In the genomic region with DNA sequence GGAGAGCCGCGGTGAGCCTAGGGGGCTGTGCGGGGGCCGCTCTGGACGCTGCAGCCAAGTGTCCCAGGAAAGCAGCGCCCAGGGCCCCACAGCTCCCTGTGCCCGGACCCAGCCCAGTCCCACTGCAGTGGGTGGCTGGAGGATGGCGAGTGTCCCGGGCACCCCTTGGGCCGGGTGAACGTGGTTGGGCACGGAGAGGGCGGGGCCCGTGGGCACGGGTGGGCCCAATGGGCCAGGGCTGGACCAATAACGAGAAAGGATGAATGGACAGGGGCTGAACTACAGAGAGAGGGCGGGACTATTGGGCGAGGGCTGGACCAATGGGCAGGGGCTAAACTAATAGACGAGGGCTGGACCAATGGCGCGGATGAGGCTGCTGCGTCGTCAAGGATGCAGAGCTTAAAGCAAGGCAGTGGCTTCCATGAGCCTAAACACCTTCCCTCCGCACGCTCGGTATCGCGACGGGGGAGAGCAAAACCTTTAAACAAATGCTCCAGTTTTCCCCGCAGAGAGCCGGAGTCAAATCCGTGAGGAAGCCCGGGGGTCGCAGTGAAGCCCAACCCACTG, we compare ENCODE assay signal across 8 cellular contexts.
A peak's percentile ranks its signal among the peaks of the same experiment; 100 is the strongest.
DNase-seq lines count a peak whose midpoint lies in the region; ATAC-seq and TF ChIP-seq lines count a peak whose summit lies in the region.

No MANE protein-coding gene starts in this region.

- no peak for TF ChIP-seq CTCF in AG10803 (conservative IDR thresholded peaks at IDR 0.05; ENCODE audit: low read length)

- H3K4me3 ChIP-seq in AG10803 (ENCODE audit: low read length): peak overlapping the region; percentile 83

- ATAC-seq in GM19035 (IDR thresholded peaks at IDR 0.05; ENCODE audit: unreplicated experiment) (peak; percentile 87), HG03354 (IDR thresholded peaks at IDR 0.05; ENCODE audit: poor library complexity, severe bottlenecking, unreplicated experiment) (peak; percentile 92)
- peak; percentile 94 for ATAC-seq in activated CD4-positive, CD25-positive, alpha-beta regulatory T cell treated with anti-CD3 and anti-CD28 coated beads, Interleukin-2, amount 50 U/mL, for 24 hours

- peak overlapping the region; percentile 88 for H3K27ac ChIP-seq in cingulate gyrus (ENCODE audit: low read depth, low read length)

- DNase-seq in AG10803 (ENCODE audit: low read depth) (peak; percentile 99), NCI-H446 (lab: John Stamatoyannopoulos, UW) (peak; percentile 92 to 96), kidney glomerular epithelial cell (lab: John Stamatoyannopoulos, UW) (peak; percentile 100)
- peak; percentile 84 to 88 for DNase-seq in stimulated activated CD4-positive, alpha-beta T cell treated with anti-CD3 and anti-CD28 coated beads, Interleukin-1b, Interleukin-23, amount 100 ng/mL, for 1 hour (ENCODE audit: low read depth in 2 of 2)

Comparison
In these comparisons a context has a peak if more than half of its experiments do, and no peak if none do; other contexts are left out.
1. Peak in every context shown above with its lines: DNase-seq, ATAC-seq, H3K4me3 ChIP-seq and H3K27ac ChIP-seq.